ENCODE assay signal across 22 cellular contexts in genomic region chrX:69154051-69154450, GRCh38. TPM values are rescaled to one million over a fixed set of nuclear protein-coding genes. Genes with fewer than 3 reads are reported as not detected.
DNase-seq lines count a peak whose midpoint lies in the region; FAIRE-seq and TF ChIP-seq lines count a peak whose summit lies in the region.
"Had no signal": no experiment of that assay in that cellular context is flagged by ENCODE, and none has a peak within 500 bp of the region (broad histone marks: within the 10 kb centered on the region; RNA-seq: fewer than 3 reads in every experiment).

No MANE protein-coding gene starts in this region.

- H3K27me3 ChIP-seq in HUES48 (ENCODE audit: control insufficient read depth, insufficient read depth, low read length): no peaks in the 10 kb centered on the region
- no peaks in the 10 kb centered on the region for H3K27me3 ChIP-seq in ectodermal cell (ENCODE audit: control insufficient read depth, insufficient read depth, low read length, poor library complexity, severe bottlenecking)

- H3K9me3 ChIP-seq in HUES48 (ENCODE audit: control insufficient read depth, insufficient read depth, low read length) (peaks cover 19% of the 10 kb centered on the region), ectodermal cell (ENCODE audit: control insufficient read depth, low read length) (no peaks in the 10 kb centered on the region)
- H3K9me3 ChIP-seq: A549 had no signal

- TF ChIP-seq POLR2A in GM12891 (IDR thresholded peaks at IDR 0.05; ENCODE audit: low read depth, low read length): no peak

- H3K27ac Mint-ChIP-seq in osteocyte (ENCODE audit: unreplicated experiment): no peak overlapping the region
- H3K27ac Mint-ChIP-seq: B cell, CD14-positive monocyte had no signal

- H3K36me3 ChIP-seq in HUES48 (ENCODE audit: control insufficient read depth, insufficient read depth, low read length) (no peaks in the 10 kb centered on the region), ectodermal cell (ENCODE audit: control insufficient read depth, insufficient read depth, low read length) (no peaks in the 10 kb centered on the region)

- peak overlapping the region; percentile 46 for H3K27ac ChIP-seq in HUES48 (ENCODE audit: low read depth, low read length)
- peak overlapping the region; percentile 16 for H3K27ac ChIP-seq in ectodermal cell (ENCODE audit: insufficient read depth, low read depth, low read length, poor library complexity, severe bottlenecking)
- H3K27ac ChIP-seq: A549, GM23248, PC-9 had no signal

- H3K9me3 Mint-ChIP-seq in osteocyte (ENCODE audit: unreplicated experiment): peaks cover 4% of the 10 kb centered on the region

- DNase-seq in ELF-1 (ENCODE audit: low read depth, low spot score) (peak; percentile 2), osteocyte (ENCODE audit: extremely low spot score, unreplicated experiment) (peak; percentile 51), D721Med (ENCODE audit: insufficient read length, low spot score) (no peak), GM12891 (ENCODE audit: insufficient read length, low spot score) (no peak)
- DNase-seq in stimulated activated CD4-positive, alpha-beta T cell treated with anti-CD3 and anti-CD28 coated beads, Interleukin-1b, Interleukin-23, amount 100 ng/mL, for 48 hours: no peak
- DNase-seq: GM23248, KBM-7, MM.1S, NCI-H1048, NCI-H1436, NCI-H187 treated with DMSO at 0.1 percent for 48 hours, NCI-H2107, NCI-H2227 treated with DMSO at 0.1 percent for 48 hours, NCI-H510A, RPMI8226, SHP77 had no signal

- FAIRE-seq in D721Med (lab: Jason Lieb, UNC) (no peak), GM12891 (lab: Jason Lieb, UNC) (no peak)
- FAIRE-seq: A549 had no signal

- H3K9ac ChIP-seq in HUES48 (ENCODE audit: low read depth, low read length): no peak overlapping the region
- H3K9ac ChIP-seq: GM23248 had no signal

- no peaks in the 10 kb centered on the region for H3K36me3 Mint-ChIP-seq in osteocyte (ENCODE audit: unreplicated experiment)
- H3K36me3 Mint-ChIP-seq: CD14-positive monocyte had no signal

- H3K4me1 ChIP-seq in HUES48 (ENCODE audit: control insufficient read depth, insufficient read depth, low read length) (peaks cover 48% of the 10 kb centered on the region), ectodermal cell (ENCODE audit: control insufficient read depth, insufficient read depth, low read length) (peaks cover 23% of the 10 kb centered on the region)

- H3K4me3 ChIP-seq in HUES48 (ENCODE audit: low read depth, low read length) (no peak overlapping the region), ectodermal cell (ENCODE audit: insufficient read depth, low read depth, low read length) (no peak overlapping the region)
- H3K4me3 ChIP-seq: A549, GM23248, PC-9 had no signal

- H3K4me3 Mint-ChIP-seq in osteocyte (ENCODE audit: unreplicated experiment): no peak overlapping the region
- H3K4me3 Mint-ChIP-seq: B cell, CD14-positive monocyte had no signal

- H3K27me3 Mint-ChIP-seq in osteocyte (ENCODE audit: unreplicated experiment): no peaks in the 10 kb centered on the region

- TF ChIP-seq CTCF in osteocyte (IDR thresholded peaks at IDR 0.05) (no peak), D721Med (IDR thresholded peaks at IDR 0.05; ENCODE audit: insufficient read depth, missing control alignments) (no peak)

- H3K4me1 Mint-ChIP-seq in osteocyte (ENCODE audit: unreplicated experiment): peaks cover 4% of the 10 kb centered on the region
- H3K4me1 Mint-ChIP-seq: B cell had no signal

- 88 to 93% methylated on average over 6 of the region's 6 CpGs for WGBS in ectodermal cell, 2 experiments

TF ChIP-seq in GM12891, 5 proteins besides CTCF, POLR2A, EP300 and RAD21:
- TF ChIP-seq POLR2AphosphoS5 (IDR thresholded peaks at IDR 0.05; ENCODE audit: low read depth, low read length) (no peak), SPI1 (IDR thresholded peaks at IDR 0.05; ENCODE audit: low read depth, low read length) (no peak), POU2F2 (IDR thresholded peaks at IDR 0.05; ENCODE audit: low read depth, low read length) (no peak), PAX5 (IDR thresholded peaks at IDR 0.05; ENCODE audit: insufficient read depth, low read length, severe bottlenecking) (no peak), TAF1 (IDR thresholded peaks at IDR 0.05; ENCODE audit: low read depth, low read length) (no peak)

RNA-seq across cellular contexts. Expression of gene PJA1, which starts 11.2 kb away (rescaled TPM):
- 57.5 TPM for polyA plus RNA-seq in ectodermal cell (2013, experiment 1 of 4)
- polyA plus RNA-seq in ectodermal cell (2013, experiment 2 of 4): 53.1 TPM
- polyA plus RNA-seq in ectodermal cell (2013, experiment 3 of 4): 42.1 TPM
- 48.6 TPM for polyA plus RNA-seq in ectodermal cell (2013, experiment 4 of 4)
- total RNA-seq in osteocyte: 27.8 and 29.7 TPM in 2 replicates
- polyA plus RNA-seq in GM12891 (2012; ENCODE audit: low read depth, missing spikeins): 8.7 TPM

Comparison
In these comparisons a context has a peak if more than half of its experiments do, and no peak if none do; other contexts are left out.
1. DNase-seq: peak in ELF-1 (single experiment) and osteocyte (single experiment); none in D721Med (single experiment), stimulated activated CD4-positive, alpha-beta T cell treated with anti-CD3 and anti-CD28 coated beads, Interleukin-1b, Interleukin-23, amount 100 ng/mL, for 48 hours (single experiment) and GM12891 (single experiment).